Comparison of ENCODE assay signal across 14 cellular contexts in genomic region chr7:44083796-44084195, GRCh38. TPM values are rescaled to one million over a fixed set of nuclear protein-coding genes. Genes with fewer than 3 reads are reported as not detected.
DNase-seq lines count a peak whose midpoint lies in the region; ATAC-seq and TF ChIP-seq lines count a peak whose summit lies in the region.
"Had no signal": no experiment of that assay in that cellular context is flagged by ENCODE, and none has a peak within 500 bp of the region (broad histone marks: within the 10 kb centered on the region; RNA-seq: fewer than 3 reads in every experiment).

No MANE protein-coding gene starts in this region.

- H3K36me3 ChIP-seq in tibial artery, result peaks cover 6 to 22% (median 21%) of the 10 kb centered on the region in 3 donors

- peaks cover 13% of the 10 kb centered on the region for H3K36me3 Mint-ChIP-seq in activated naive CD4-positive, alpha-beta T cell treated with anti-CD3 and anti-CD28 coated beads, Interleukin-2, amount 10 ng/mL, durations not matched to agents 7 days and 5 days
- H3K36me3 Mint-ChIP-seq in activated naive CD8-positive, alpha-beta T cell treated with anti-CD3 and anti-CD28 coated beads for 36 hours, result peaks cover 14% of the 10 kb centered on the region
- H3K36me3 Mint-ChIP-seq in mesothelial cell of epicardium, result no peaks in the 10 kb centered on the region

- peak overlapping the region; percentile 65 for H3K4me3 Mint-ChIP-seq in activated naive CD4-positive, alpha-beta T cell treated with anti-CD3 and anti-CD28 coated beads, Interleukin-2, amount 10 ng/mL, durations not matched to agents 7 days and 5 days
- H3K4me3 Mint-ChIP-seq in activated naive CD8-positive, alpha-beta T cell treated with anti-CD3 and anti-CD28 coated beads for 36 hours, result no peak overlapping the region
- peak overlapping the region; percentile 50 for H3K4me3 Mint-ChIP-seq in mesothelial cell of epicardium

- H3K4me3 ChIP-seq in tibial artery, result no peak overlapping the region

- TF ChIP-seq CTCF in mesothelial cell of epicardium (IDR thresholded peaks at IDR 0.05; ENCODE audit: unreplicated experiment) (no peak), tibial artery (IDR thresholded peaks at IDR 0.05) (no peak)

- H3K27ac ChIP-seq in tibial artery, result peak overlapping the region; percentile 93 to 98
- H3K27ac ChIP-seq: cardiac muscle cell had no signal

- POLR2A ChIA-PET in HEK293T (lab: Yijun Ruan, JAX), result interaction anchor here (1.3 kb wide), 1 partner anchor 8 kb away, joined by 3 read pairs; no protein-coding TSS in a partner anchor

- peaks cover 17% of the 10 kb centered on the region for H3K27me3 Mint-ChIP-seq in activated naive CD4-positive, alpha-beta T cell treated with anti-CD3 and anti-CD28 coated beads, Interleukin-2, amount 10 ng/mL, durations not matched to agents 7 days and 5 days
- peaks cover 4% of the 10 kb centered on the region for H3K27me3 Mint-ChIP-seq in activated naive CD8-positive, alpha-beta T cell treated with anti-CD3 and anti-CD28 coated beads for 36 hours
- no peaks in the 10 kb centered on the region for H3K27me3 Mint-ChIP-seq in mesothelial cell of epicardium (ENCODE audit: low read depth)

- CTCF ChIA-PET in activated naive CD4-positive, alpha-beta T cell treated with anti-CD3 and anti-CD28 coated beads, Interleukin-2, amount 10 ng/mL, durations not matched to agents 7 days and 5 days (lab: Charles Lee), result no interaction called here
- CTCF ChIA-PET in HEK293T (lab: Yijun Ruan, JAX), result no interaction called here

- DNase-seq in activated naive CD4-positive, alpha-beta T cell treated with anti-CD3 and anti-CD28 coated beads, Interleukin-2, amount 10 ng/mL, durations not matched to agents 7 days and 5 days, result no peak
- DNase-seq in activated naive CD4-positive, alpha-beta T cell treated with anti-CD3 and anti-CD28 coated beads, Interleukin-2, amount 50 U/mL, for 16 hours, result no peak
- DNase-seq in activated naive CD8-positive, alpha-beta T cell treated with anti-CD3 and anti-CD28 coated beads for 36 hours, result no peak
- DNase-seq in mesothelial cell of epicardium (ENCODE audit: low spot score in 2 of 2, unreplicated experiment in 2 of 2), result no peak
- DNase-seq in tibial artery, result no peak
- DNase-seq in DMS114 treated with DMSO at 0.1 percent for 48 hours (lab: John Stamatoyannopoulos, UW; ENCODE audit: unreplicated experiment), result no peak
- no peak for DNase-seq in HEK293T (ENCODE audit: extremely low spot score)
- DNase-seq: activated CD8-positive, alpha-beta memory T cell treated with anti-CD3 and anti-CD28 coated beads, Interleukin-2, amount 50 U/mL, for 4 hours; NCI-H1694 treated with DMSO at 0.1 percent for 48 hours; pancreas had no signal

- H3K9me3 ChIP-seq in tibial artery, result no peaks in the 10 kb centered on the region
- H3K9me3 ChIP-seq: pancreas had no signal

- H3K4me1 ChIP-seq in tibial artery, result peaks cover 0 to 80% (median 78%) of the 10 kb centered on the region in 4 donors

- H3K27ac Mint-ChIP-seq in activated naive CD4-positive, alpha-beta T cell treated with anti-CD3 and anti-CD28 coated beads, Interleukin-2, amount 10 ng/mL, durations not matched to agents 7 days and 5 days, result no peak overlapping the region
- peak overlapping the region; percentile 49 for H3K27ac Mint-ChIP-seq in activated naive CD8-positive, alpha-beta T cell treated with anti-CD3 and anti-CD28 coated beads for 36 hours
- no peak overlapping the region for H3K27ac Mint-ChIP-seq in mesothelial cell of epicardium

- H3K9me3 Mint-ChIP-seq in activated naive CD4-positive, alpha-beta T cell treated with anti-CD3 and anti-CD28 coated beads, Interleukin-2, amount 10 ng/mL, durations not matched to agents 7 days and 5 days, result no peaks in the 10 kb centered on the region
- no peaks in the 10 kb centered on the region for H3K9me3 Mint-ChIP-seq in activated naive CD8-positive, alpha-beta T cell treated with anti-CD3 and anti-CD28 coated beads for 36 hours
- H3K9me3 Mint-ChIP-seq in mesothelial cell of epicardium, result no peaks in the 10 kb centered on the region

- ATAC-seq in HG03565 (IDR thresholded peaks at IDR 0.05; ENCODE audit: unreplicated experiment), result no peak
- ATAC-seq: pancreas had no signal

- no peaks in the 10 kb centered on the region for H3K27me3 ChIP-seq in tibial artery
- H3K27me3 ChIP-seq: cardiac muscle cell, pancreas had no signal

- peaks cover 22% of the 10 kb centered on the region for H3K4me1 Mint-ChIP-seq in activated naive CD4-positive, alpha-beta T cell treated with anti-CD3 and anti-CD28 coated beads, Interleukin-2, amount 10 ng/mL, durations not matched to agents 7 days and 5 days
- peaks cover 26% of the 10 kb centered on the region for H3K4me1 Mint-ChIP-seq in activated naive CD8-positive, alpha-beta T cell treated with anti-CD3 and anti-CD28 coated beads for 36 hours
- H3K4me1 Mint-ChIP-seq in mesothelial cell of epicardium, result peaks cover 23% of the 10 kb centered on the region

- intact Hi-C loops in tibial artery (cut with DNase I; ENCODE audit: low total_unique reads), result loop anchor here (2.0 kb wide), 1 partner anchor 21 kb away; the partner anchor contains the start of gene AEBP1

TF ChIP-seq in HEK293T, 16 proteins besides CTCF, POLR2A, EP300 and RAD21:
- TF ChIP-seq CTBP1 (IDR thresholded peaks at IDR 0.05; ENCODE audit: borderline replicate concordance) (no peak), HDGF (IDR thresholded peaks at IDR 0.05; ENCODE audit: borderline replicate concordance) (no peak), L3MBTL2 (conservative IDR thresholded peaks at IDR 0.05) (no peak), BHLHE40 (IDR thresholded peaks at IDR 0.05; ENCODE audit: borderline replicate concordance) (no peak), FOXK2 (IDR thresholded peaks at IDR 0.05) (no peak), FOXM1 (IDR thresholded peaks at IDR 0.05; ENCODE audit: borderline replicate concordance) (no peak), TARDBP (IDR thresholded peaks at IDR 0.05) (no peak), ZNF384 (IDR thresholded peaks at IDR 0.05) (no peak), LEF1 (IDR thresholded peaks at IDR 0.05; ENCODE audit: borderline replicate concordance) (no peak), SP1 (IDR thresholded peaks at IDR 0.05) (no peak), ELF4 (IDR thresholded peaks at IDR 0.05) (no peak), SUZ12 (IDR thresholded peaks at IDR 0.05) (no peak), FOXA1 (IDR thresholded peaks at IDR 0.05) (no peak), NFRKB (IDR thresholded peaks at IDR 0.05) (no peak), ARNT (IDR thresholded peaks at IDR 0.05) (no peak), PKNOX1 (IDR thresholded peaks at IDR 0.05) (no peak)

RNA-seq across cellular contexts. Expression of gene POLM, which starts 1.5 kb away (rescaled TPM):
- 10 to 100 TPM; 32.5 to 35.2 TPM for total RNA-seq in activated naive CD8-positive, alpha-beta T cell treated with anti-CD3 and anti-CD28 coated beads for 36 hours
- total RNA-seq in mesothelial cell of epicardium, result 27.1 to 29.8 TPM (median 29.0 TPM) in 3 replicates

RNA-seq across cellular contexts. Expression of gene PGAM2, which starts 18.4 kb away (rescaled TPM):
- under 1 TPM; 0.34 to 0.43 TPM for total RNA-seq in activated naive CD8-positive, alpha-beta T cell treated with anti-CD3 and anti-CD28 coated beads for 36 hours
- total RNA-seq in mesothelial cell of epicardium, result 0.99 to 1.7 TPM (median 1.2 TPM) in 3 replicates
- total RNA-seq: kidney epithelial cell had no signal

RNA-seq across cellular contexts. Expression of gene AEBP1, which starts 20.3 kb away (rescaled TPM):
- 10 to 100 TPM; 32.6 to 38.3 TPM for total RNA-seq in activated naive CD8-positive, alpha-beta T cell treated with anti-CD3 and anti-CD28 coated beads for 36 hours
- total RNA-seq in mesothelial cell of epicardium, result 94.3 to 96.8 TPM (median 95.2 TPM) in 3 replicates
- total RNA-seq: HT-29 had no signal

RNA-seq across cellular contexts. Expression of gene DBNL, which starts 39.3 kb away (rescaled TPM):
- total RNA-seq in activated naive CD8-positive, alpha-beta T cell treated with anti-CD3 and anti-CD28 coated beads for 36 hours, result 100 to 1,000 TPM; 131 to 136 TPM
- total RNA-seq in mesothelial cell of epicardium, result 62.6 to 70.9 TPM (median 64.5 TPM) in 3 replicates

RNA-seq across cellular contexts. Expression of gene POLD2, which starts 39.6 kb away (rescaled TPM):
- 100 to 1,000 TPM; 287 to 296 TPM for total RNA-seq in activated naive CD8-positive, alpha-beta T cell treated with anti-CD3 and anti-CD28 coated beads for 36 hours
- total RNA-seq in mesothelial cell of epicardium, result 117 to 126 TPM (median 125 TPM) in 3 replicates
